10 cellular contexts compared by ENCODE assay signal in genomic region chr15:92654662-92655061, GRCh38. TPM values are rescaled to one million over a fixed set of nuclear protein-coding genes. Genes with fewer than 3 reads are reported as not detected.
DNase-seq lines count a peak whose midpoint lies in the region; ATAC-seq and TF ChIP-seq lines count a peak whose summit lies in the region.
"Had no signal": no experiment of that assay in that cellular context is flagged by ENCODE, and none has a peak within 500 bp of the region (broad histone marks: within the 10 kb centered on the region; RNA-seq: fewer than 3 reads in every experiment).

No MANE protein-coding gene starts in this region.

- H3K36me3 ChIP-seq in MG63 = no peaks in the 10 kb centered on the region; the same call in 1 of the 2 replicates

- TF ChIP-seq CTCF in endothelial cell (IDR thresholded peaks at IDR 0.05; ENCODE audit: unreplicated experiment) = no peak

- no peak for ATAC-seq in GM21515 (IDR thresholded peaks at IDR 0.05; ENCODE audit: unreplicated experiment)

- no peaks in the 10 kb centered on the region for H3K9me3 Mint-ChIP-seq in endothelial cell (ENCODE audit: unreplicated experiment)

- peak overlapping the region; percentile 93 for H3K27ac Mint-ChIP-seq in endothelial cell (ENCODE audit: unreplicated experiment)

- peak overlapping the region; percentile 92 for H3K4me3 Mint-ChIP-seq in endothelial cell (ENCODE audit: unreplicated experiment)

- DNase-seq in NCI-H1694 treated with DMSO at 0.1 percent for 48 hours (lab: John Stamatoyannopoulos, UW) (peak; percentile 4), NCI-H1694 (lab: John Stamatoyannopoulos, UW) (no peak), MG63 (no peak), endothelial cell (ENCODE audit: low spot score) (no peak), skeletal muscle cell (ENCODE audit: low read depth) (no peak), NCI-H774 (lab: John Stamatoyannopoulos, UW) (no peak), amniotic stem cell (lab: John Stamatoyannopoulos, UW) (no peak)
- DNase-seq: ACHN, NCI-H446 had no signal

- peaks cover 4% of the 10 kb centered on the region for H3K9me3 ChIP-seq in MG63

- peaks cover 23% of the 10 kb centered on the region for H3K36me3 Mint-ChIP-seq in endothelial cell (ENCODE audit: low read depth, unreplicated experiment)

- H3K27me3 Mint-ChIP-seq in endothelial cell (ENCODE audit: unreplicated experiment) = peaks cover 3% of the 10 kb centered on the region

- H3K4me3 ChIP-seq in MG63 = peak overlapping the region; percentile 45
- peak overlapping the region; percentile 46 for H3K4me3 ChIP-seq in skeletal muscle cell (ENCODE audit: low read depth, low read length)

- no peaks in the 10 kb centered on the region for H3K27me3 ChIP-seq in MG63

- H3K4me1 Mint-ChIP-seq in endothelial cell (ENCODE audit: unreplicated experiment) = peaks cover 47% of the 10 kb centered on the region

RNA-seq across cellular contexts. Expression of gene FAM174B, which starts 0.9 kb away (rescaled TPM):
- 3.0 and 5.5 TPM in 2 replicates for total RNA-seq in MG63 (2014; rRNA removed; shearing (Covaris generic); ENCODE audit: low replicate concordance)
- 163 TPM for total RNA-seq in endothelial cell (ENCODE audit: unreplicated experiment)

Comparison
In these comparisons a context has a peak if more than half of its experiments do, and no peak if none do; other contexts are left out.
1. RNA of gene FAM174B, which starts 0.9 kb away (total RNA-seq): 163 TPM in endothelial cell (single experiment); 3.0 to 5.5 TPM in MG63; every median in the first group is over 10 times any median in the second.